Comparison of ENCODE assay signal across 14 cellular contexts in the genomic region with DNA sequence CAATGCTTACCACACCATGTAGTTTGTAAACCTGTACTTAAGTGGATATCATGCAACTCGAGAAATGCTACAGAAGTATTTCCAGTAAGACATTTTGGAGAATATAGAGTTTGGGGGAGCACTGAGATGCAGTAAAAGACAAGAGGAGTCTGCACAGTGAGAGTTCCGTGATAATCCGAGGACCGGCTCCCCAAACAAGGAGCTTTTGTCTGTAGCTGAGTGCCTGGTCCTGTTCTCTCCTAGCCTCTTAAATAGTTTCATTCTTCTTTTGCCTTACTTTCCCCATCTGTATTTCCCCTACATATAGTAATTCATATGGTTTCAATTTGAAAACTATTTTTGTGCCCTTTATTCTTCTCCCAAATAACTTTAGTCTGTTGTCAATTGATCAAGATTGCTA.
A peak's percentile ranks its signal among the peaks of the same experiment; 100 is the strongest.
DNase-seq lines count a peak whose midpoint lies in the region; ATAC-seq lines count a peak whose summit lies in the region.
"Had no signal": no experiment of that assay in that cellular context is flagged by ENCODE, and none has a peak within 500 bp of the region (broad histone marks: within the 10 kb centered on the region; RNA-seq: fewer than 3 reads in every experiment).

No MANE protein-coding gene starts in this region.

- DNase-seq in Ammon's horn (ENCODE audit: low spot score) (peak; percentile 34), globus pallidus (ENCODE audit: low spot score) (peak; percentile 60), pons (ENCODE audit: low spot score) (peak; percentile 88), AG08395 (ENCODE audit: low spot score) (no peak)
- DNase-seq: AML-193; Caco-2; CD4-positive, alpha-beta memory T cell; DMS153; DND-41; H9 had no signal

- ATAC-seq in HG02763 (IDR thresholded peaks at IDR 0.05; ENCODE audit: unreplicated experiment): no peak
- ATAC-seq in GM19397 (IDR thresholded peaks at IDR 0.05; ENCODE audit: unreplicated experiment): no peak
- ATAC-seq: GM23338, HCT116 had no signal
